9 cellular contexts compared by ENCODE assay signal in genomic region chr3:27659279-27660021, GRCh38.
DNase-seq lines count a peak whose midpoint lies in the region; ATAC-seq and TF ChIP-seq lines count a peak whose summit lies in the region.
"Had no signal": no experiment of that assay in that cellular context is flagged by ENCODE, and none has a peak within 500 bp of the region (broad histone marks: within the 10 kb centered on the region; RNA-seq: fewer than 3 reads in every experiment).

No MANE protein-coding gene starts in this region.

- H3K27me3 Mint-ChIP-seq in T-helper 17 cell, result peaks cover 6% of the 10 kb centered on the region
- H3K27me3 Mint-ChIP-seq in stimulated activated naive B cell treated with anti-CD40 and anti-IgM and Interleukin-4, amounts not matched to agents 10 μg/mL and 1 μg/mL and 100 μg/mL, for 72 hours, result peaks cover 0 to 5% of the 10 kb centered on the region in 2 donors

- no peak overlapping the region for H3K4me2 ChIP-seq in IMR-90 (ENCODE audit: low read depth, low read length)
- H3K4me2 ChIP-seq: BLaER1 had no signal

- ATAC-seq in GM21576 (IDR thresholded peaks at IDR 0.05; ENCODE audit: unreplicated experiment), result peak; percentile 75
- ATAC-seq in IMR-90 (ENCODE audit: low read depth), result peak; percentile 84
- peak; percentile 63 for ATAC-seq in T-helper 17 cell
- peak; percentile 93 for ATAC-seq in left lung
- peak; percentile 57 to 60 for ATAC-seq in stimulated activated naive B cell treated with anti-CD40 and anti-IgM and Interleukin-4, amounts not matched to agents 10 μg/mL and 1 μg/mL and 100 μg/mL, for 72 hours (replicated peaks)

- dilution Hi-C loops in IMR-90 (cut with HindIII; ENCODE audit: low sequenced_read_pairs, unreplicated experiment), result no loop called here

- H3K4me3 ChIP-seq in IMR-90 (ENCODE audit: insufficient read depth, low read depth, low read length) (no peak overlapping the region), breast epithelium (no peak overlapping the region), left lung (no peak overlapping the region)
- H3K4me3 ChIP-seq: BLaER1 had no signal

- H3K4me1 Mint-ChIP-seq in T-helper 17 cell, result peaks cover 3% of the 10 kb centered on the region
- peaks cover 7 to 9% of the 10 kb centered on the region in 2 donors for H3K4me1 Mint-ChIP-seq in stimulated activated naive B cell treated with anti-CD40 and anti-IgM and Interleukin-4, amounts not matched to agents 10 μg/mL and 1 μg/mL and 100 μg/mL, for 72 hours

- H3K4me1 ChIP-seq in IMR-90 (ENCODE audit: control insufficient read depth, insufficient read depth, low read length) (peaks cover 2% of the 10 kb centered on the region; the same call in 1 of the 2 replicates), breast epithelium (no peaks in the 10 kb centered on the region), left lung (no peaks in the 10 kb centered on the region)
- H3K4me1 ChIP-seq: BLaER1 had no signal

- H3K4ac ChIP-seq in IMR-90 (ENCODE audit: low read depth, low read length), result peak overlapping the region; percentile 61; the same call in 1 of the 2 replicates

- TF ChIP-seq POLR2A in IMR-90 (IDR thresholded peaks at IDR 0.05; ENCODE audit: low read depth, low read length), result no peak
- no peak for TF ChIP-seq POLR2A in breast epithelium (IDR thresholded peaks at IDR 0.05)

- no peaks in the 10 kb centered on the region for H4K20me1 ChIP-seq in IMR-90 (ENCODE audit: insufficient read depth, low read length)
- H4K20me1 ChIP-seq: BLaER1 had no signal

- H2BK20ac ChIP-seq in IMR-90 (ENCODE audit: low read depth, low read length), result peak overlapping the region; percentile 91; the same call in 1 of the 2 replicates

- POLR2A ChIA-PET in IMR-90 (lab: Charles Lee; ENCODE audit: unreplicated experiment), result no interaction called here

- peaks cover 2% of the 10 kb centered on the region for H3K36me3 Mint-ChIP-seq in T-helper 17 cell (ENCODE audit: low read depth)
- H3K36me3 Mint-ChIP-seq in stimulated activated naive B cell treated with anti-CD40 and anti-IgM and Interleukin-4, amounts not matched to agents 10 μg/mL and 1 μg/mL and 100 μg/mL, for 72 hours, result no peaks in the 10 kb centered on the region

- TF ChIP-seq CTCF in IMR-90 (conservative IDR thresholded peaks at IDR 0.05; ENCODE audit: low read depth, low read length), result peak; percentile 69
- peak; percentile 67 to 71 (median 69) for TF ChIP-seq CTCF in breast epithelium (IDR thresholded peaks at IDR 0.05)
- TF ChIP-seq CTCF in left lung (IDR thresholded peaks at IDR 0.05), result peak; percentile 77 to 82

- peak; percentile 72 for TF ChIP-seq RAD21 in IMR-90 (IDR thresholded peaks at IDR 0.05; ENCODE audit: low read length)

- peak overlapping the region; percentile 40 for H2BK5ac ChIP-seq in IMR-90 (ENCODE audit: low read depth, low read length, poor library complexity, severe bottlenecking)

- H3K27me3 ChIP-seq in IMR-90 (ENCODE audit: control insufficient read depth, insufficient read depth, low read length), result no peaks in the 10 kb centered on the region
- H3K27me3 ChIP-seq in breast epithelium, result no peaks in the 10 kb centered on the region
- H3K27me3 ChIP-seq in left lung, result no peaks in the 10 kb centered on the region
- H3K27me3 ChIP-seq: BLaER1 had no signal

- no TSS peak for BruUV-seq in IMR-90 (replicated peaks; lab: Mats Ljungman, UMichigan)

- no peak overlapping the region for H3K56ac ChIP-seq in IMR-90 (ENCODE audit: extremely low read depth, insufficient read depth, low read length)

- H3K14ac ChIP-seq in IMR-90 (replicated peaks; ENCODE audit: low read depth, low read length), result no peak overlapping the region

- intact Hi-C loops in IMR-90 (cut with micrococcal nuclease) (loop anchor here (1.0 kb wide), 1 partner anchor 176 kb away; no protein-coding TSS in a partner anchor), breast epithelium (cut with DNase I; ENCODE audit: low total_unique reads) (no loop called here), left lung (cut with DNase I) (no loop called here)

- no peaks in the 10 kb centered on the region for H3K9me1 ChIP-seq in IMR-90 (ENCODE audit: insufficient read depth, low read length)

- no peak overlapping the region for H3K4me3 Mint-ChIP-seq in T-helper 17 cell
- no peak overlapping the region for H3K4me3 Mint-ChIP-seq in stimulated activated naive B cell treated with anti-CD40 and anti-IgM and Interleukin-4, amounts not matched to agents 10 μg/mL and 1 μg/mL and 100 μg/mL, for 72 hours

- H2BK120ac ChIP-seq in IMR-90 (ENCODE audit: low read depth, low read length), result peak overlapping the region; percentile 38

- WGBS in IMR-90 (ENCODE audit: extremely low coverage in 2 of 2, insufficient read length in 1 of 2), 2 experiments, result 100% methylated on average over 1 of the region's 3 CpGs; no CpG with 5 or more reads in 1 of the 2 experiments

- CTCF ChIA-PET in IMR-90 (lab: Yijun Ruan, JAX), result interaction anchor here (0.6 kb wide), 1 partner anchor 225 kb away, joined by 3 read pairs; no protein-coding TSS in a partner anchor

- H4K8ac ChIP-seq in IMR-90 (ENCODE audit: low read depth in 2 of 2, low read length in 2 of 2), result peak overlapping the region in 1 of 2 experiments; percentile 74; a peak in 1 of 4 replicates

- H2AFZ ChIP-seq in IMR-90 (replicated peaks; ENCODE audit: low read length, poor library complexity), result peak overlapping the region; percentile 59

- no peak overlapping the region for H3K9ac ChIP-seq in IMR-90 (ENCODE audit: low read depth, low read length)
- H3K9ac ChIP-seq: BLaER1 had no signal

- no peak overlapping the region for H4K5ac ChIP-seq in IMR-90 (ENCODE audit: low read depth, low read length)

- in situ Hi-C loops in IMR-90 (cut with MboI; ENCODE audit: low sequenced_read_pairs), result no loop called here

- no peak overlapping the region for H3K18ac ChIP-seq in IMR-90 (ENCODE audit: low read depth, low read length)

- H2AK5ac ChIP-seq in IMR-90 (ENCODE audit: low read depth, low read length), result no peak overlapping the region; the same call in 1 of the 2 replicates

- H3K27ac ChIP-seq in IMR-90 (ENCODE audit: insufficient read depth, low read length), result no peak overlapping the region
- no peak overlapping the region for H3K27ac ChIP-seq in breast epithelium
- H3K27ac ChIP-seq in left lung, result no peak overlapping the region
- H3K27ac ChIP-seq: BLaER1 had no signal

- no peaks in the 10 kb centered on the region for H3K9me3 ChIP-seq in IMR-90 (ENCODE audit: control insufficient read depth, insufficient read depth, low read length)
- no peaks in the 10 kb centered on the region for H3K9me3 ChIP-seq in T-helper 17 cell (ENCODE audit: control insufficient read depth, low read length, poor library complexity, severe bottlenecking)
- H3K9me3 ChIP-seq in breast epithelium, result no peaks in the 10 kb centered on the region
- no peaks in the 10 kb centered on the region for H3K9me3 ChIP-seq in left lung
- H3K9me3 ChIP-seq: BLaER1 had no signal

- no peak overlapping the region for H4K91ac ChIP-seq in IMR-90 (ENCODE audit: insufficient read depth, low read depth, low read length)

- H2BK15ac ChIP-seq in IMR-90 (ENCODE audit: low read depth, low read length), result peak overlapping the region; percentile 91; the same call in 2 of the 3 replicates

- H3K79me1 ChIP-seq in IMR-90 (ENCODE audit: low read depth in 1 of 2, low read length in 2 of 2), result no peaks in the 10 kb centered on the region

- DNase-seq in DMS153 (lab: John Stamatoyannopoulos, UW) (peak; percentile 1), DMS153 treated with DMSO at 0.1 percent for 48 hours (lab: John Stamatoyannopoulos, UW; ENCODE audit: unreplicated experiment) (no peak), IMR-90 (peak; percentile 47), T-helper 17 cell (peak; percentile 12 to 23 (median 13)), breast epithelium (ENCODE audit: low spot score in 2 of 2) (peak; percentile 37 to 58), left lung (peak in 1 of 2 donors; percentile 80)
- DNase-seq in stimulated activated naive B cell treated with anti-CD40 and anti-IgM and Interleukin-4, amounts not matched to agents 10 μg/mL and 1 μg/mL and 100 μg/mL, for 72 hours, result no peak

- H3K36me3 ChIP-seq in IMR-90 (ENCODE audit: control insufficient read depth, insufficient read depth, low read length) (no peaks in the 10 kb centered on the region), breast epithelium (no peaks in the 10 kb centered on the region), left lung (no peaks in the 10 kb centered on the region)
- H3K36me3 ChIP-seq: BLaER1 had no signal

- peaks cover 0 to 1% of the 10 kb centered on the region in 2 donors for H3K9me3 Mint-ChIP-seq in stimulated activated naive B cell treated with anti-CD40 and anti-IgM and Interleukin-4, amounts not matched to agents 10 μg/mL and 1 μg/mL and 100 μg/mL, for 72 hours

- no peak overlapping the region for H3K23ac ChIP-seq in IMR-90 (ENCODE audit: low read depth, low read length)

- H2AK9ac ChIP-seq in IMR-90 (replicated peaks; ENCODE audit: low read depth, low read length, poor library complexity), result no peak overlapping the region

- H3K27ac Mint-ChIP-seq in T-helper 17 cell, result no peak overlapping the region
- H3K27ac Mint-ChIP-seq in stimulated activated naive B cell treated with anti-CD40 and anti-IgM and Interleukin-4, amounts not matched to agents 10 μg/mL and 1 μg/mL and 100 μg/mL, for 72 hours, result no peak overlapping the region

TF ChIP-seq in IMR-90, 13 proteins besides CTCF, POLR2A, EP300 and RAD21:
- TF ChIP-seq SMC3 (IDR thresholded peaks at IDR 0.05; ENCODE audit: low read depth, low read length), result peak; percentile 72
- TF ChIP-seq FOS (IDR thresholded peaks at IDR 0.05; ENCODE audit: low read depth, low read length), result no peak
- 0 out of 2 replicates have a peak, but pooled peaks have one; percentile 24 for TF ChIP-seq MAFK (IDR thresholded peaks at IDR 0.05; ENCODE audit: low read depth, low read length)

Comparison
In these comparisons a context has a peak if more than half of its experiments do, and no peak if none do; other contexts are left out.
1. DNase-seq: peak in DMS153 (single experiment), IMR-90 (single experiment), T-helper 17 cell (3 of 3) and breast epithelium (2 of 2); none in DMS153 treated with DMSO at 0.1 percent for 48 hours (single experiment) and stimulated activated naive B cell treated with anti-CD40 and anti-IgM and Interleukin-4, amounts not matched to agents 10 μg/mL and 1 μg/mL and 100 μg/mL, for 72 hours (single experiment).
2. Peak in every context shown above with its lines, with median percentiles within 50 percentile points of each other: ATAC-seq and CTCF ChIP-seq.